In genomic region chr4:55238407-55238806, GRCh38 we compare ENCODE assay signal across 7 cellular contexts.
"Had no signal": no experiment of that assay in that cellular context is flagged by ENCODE, and none has a peak within 500 bp of the region (broad histone marks: within the 10 kb centered on the region; RNA-seq: fewer than 3 reads in every experiment).

No MANE protein-coding gene starts in this region.

- H3K4me3 Mint-ChIP-seq: GM23338 had no signal

- H3K36me3 ChIP-seq: HAP-1 had no signal

- H3K27ac Mint-ChIP-seq: GM23338 had no signal

- H3K4me2 ChIP-seq: GM23338 had no signal

- ATAC-seq: GM23338, HCT116, K562 had no signal

- H3K9me3 ChIP-seq: HAP-1 had no signal

- DNase-seq: H7, IMR-90, KG1 had no signal

- H3K4me3 ChIP-seq: GM23338, HAP-1, K562 had no signal

- H3K4me1 ChIP-seq: HAP-1 had no signal
